In genomic region chr11:35354644-35355043, GRCh38 we compare ENCODE assay signal across 13 cellular contexts.
"Had no signal": no experiment of that assay in that cellular context is flagged by ENCODE, and none has a peak within 500 bp of the region (broad histone marks: within the 10 kb centered on the region; RNA-seq: fewer than 3 reads in every experiment).

No MANE protein-coding gene starts in this region.

- H3K27ac ChIP-seq: ovary, WERI-Rb-1 had no signal

- H3K36me3 Mint-ChIP-seq: memory B cell, T-cell had no signal

- H3K27ac Mint-ChIP-seq: activated CD4-positive, alpha-beta T cell treated with anti-CD3 and anti-CD28 coated beads, Interleukin-2, amount 10 ng/mL, durations not matched to agents 24 days and 14 days; memory B cell; stimulated activated naive CD8-positive, alpha-beta T cell treated with anti-CD3 and anti-CD28 coated beads, Interleukin-15, amount 100 ng/mL, for 72 hours had no signal

- H3K4me3 Mint-ChIP-seq: activated CD4-positive, alpha-beta T cell treated with anti-CD3 and anti-CD28 coated beads, Interleukin-2, amount 10 ng/mL, durations not matched to agents 24 days and 14 days; activated naive CD4-positive, alpha-beta T cell treated with anti-CD3 and anti-CD28 coated beads for 36 hours; memory B cell; stimulated activated naive CD8-positive, alpha-beta T cell treated with anti-CD3 and anti-CD28 coated beads, Interleukin-15, amount 100 ng/mL, for 72 hours; T-cell had no signal

- FAIRE-seq: urothelium cell line had no signal

- H3K27me3 Mint-ChIP-seq: memory B cell, T-cell had no signal

- DNase-seq: activated CD4-positive, alpha-beta T cell treated with anti-CD3 and anti-CD28 coated beads, Interleukin-2, amount 10 ng/mL, durations not matched to agents 24 days and 14 days; activated naive CD4-positive, alpha-beta T cell treated with anti-CD3 and anti-CD28 coated beads for 36 hours; central memory CD4-positive, alpha-beta T cell; cortex of kidney; effector memory CD4-positive, alpha-beta T cell; ovary; stimulated activated CD4-positive, alpha-beta T cell treated with anti-CD3 and anti-CD28 coated beads, Interleukin-4, amount 100 ng/mL, for 4 hours; stimulated activated naive CD8-positive, alpha-beta T cell treated with anti-CD3 and anti-CD28 coated beads, Interleukin-15, amount 100 ng/mL, for 72 hours; T-cell; T1000; WERI-Rb-1 had no signal

- H3K27me3 ChIP-seq: ovary had no signal

- H3K9me3 ChIP-seq: ovary had no signal

- H3K36me3 ChIP-seq: ovary, WERI-Rb-1 had no signal

- H3K9me3 Mint-ChIP-seq: activated CD4-positive, alpha-beta T cell treated with anti-CD3 and anti-CD28 coated beads, Interleukin-2, amount 10 ng/mL, durations not matched to agents 24 days and 14 days; activated naive CD4-positive, alpha-beta T cell treated with anti-CD3 and anti-CD28 coated beads for 36 hours; memory B cell; stimulated activated naive CD8-positive, alpha-beta T cell treated with anti-CD3 and anti-CD28 coated beads, Interleukin-15, amount 100 ng/mL, for 72 hours; T-cell had no signal

- H3K4me3 ChIP-seq: ovary had no signal
